Comparison of ENCODE assay signal across 1 cellular context in genomic region chr4:105417624-105418023, GRCh38.
TF ChIP-seq lines count a peak whose summit lies in the region.

No MANE protein-coding gene starts in this region.

TF ChIP-seq in HepG2, 621 proteins besides CTCF, POLR2A, EP300 and RAD21 (continued from another document and continues in another):
- TF ChIP-seq ZMYM3 (CRISPR knock-in tag; IDR thresholded peaks at IDR 0.05), result 0 out of 2 replicates have a peak, but pooled peaks have one; percentile 23
- TF ChIP-seq CREB1 (IDR thresholded peaks at IDR 0.05), result no peak
- peak; percentile 43; the same call in 1 of the 2 replicates for TF ChIP-seq CREB1 (CRISPR knock-in tag; IDR thresholded peaks at IDR 0.05)
- peak; percentile 74 for TF ChIP-seq GATAD2A (CRISPR knock-in tag; IDR thresholded peaks at IDR 0.05)
- TF ChIP-seq TBL1XR1 (IDR thresholded peaks at IDR 0.05; ENCODE audit: borderline replicate concordance, low read length, partially characterized antibody), result peak; percentile 88
- TF ChIP-seq TARDBP (CRISPR knock-in tag; IDR thresholded peaks at IDR 0.05), result peak; percentile 53; the same call in 1 of the 2 replicates
- 0 out of 2 replicates have a peak, but pooled peaks have one; percentile 22 for TF ChIP-seq FOXJ3 (CRISPR knock-in tag; IDR thresholded peaks at IDR 0.05; ENCODE audit: borderline replicate concordance)
- TF ChIP-seq, protein P1, sequence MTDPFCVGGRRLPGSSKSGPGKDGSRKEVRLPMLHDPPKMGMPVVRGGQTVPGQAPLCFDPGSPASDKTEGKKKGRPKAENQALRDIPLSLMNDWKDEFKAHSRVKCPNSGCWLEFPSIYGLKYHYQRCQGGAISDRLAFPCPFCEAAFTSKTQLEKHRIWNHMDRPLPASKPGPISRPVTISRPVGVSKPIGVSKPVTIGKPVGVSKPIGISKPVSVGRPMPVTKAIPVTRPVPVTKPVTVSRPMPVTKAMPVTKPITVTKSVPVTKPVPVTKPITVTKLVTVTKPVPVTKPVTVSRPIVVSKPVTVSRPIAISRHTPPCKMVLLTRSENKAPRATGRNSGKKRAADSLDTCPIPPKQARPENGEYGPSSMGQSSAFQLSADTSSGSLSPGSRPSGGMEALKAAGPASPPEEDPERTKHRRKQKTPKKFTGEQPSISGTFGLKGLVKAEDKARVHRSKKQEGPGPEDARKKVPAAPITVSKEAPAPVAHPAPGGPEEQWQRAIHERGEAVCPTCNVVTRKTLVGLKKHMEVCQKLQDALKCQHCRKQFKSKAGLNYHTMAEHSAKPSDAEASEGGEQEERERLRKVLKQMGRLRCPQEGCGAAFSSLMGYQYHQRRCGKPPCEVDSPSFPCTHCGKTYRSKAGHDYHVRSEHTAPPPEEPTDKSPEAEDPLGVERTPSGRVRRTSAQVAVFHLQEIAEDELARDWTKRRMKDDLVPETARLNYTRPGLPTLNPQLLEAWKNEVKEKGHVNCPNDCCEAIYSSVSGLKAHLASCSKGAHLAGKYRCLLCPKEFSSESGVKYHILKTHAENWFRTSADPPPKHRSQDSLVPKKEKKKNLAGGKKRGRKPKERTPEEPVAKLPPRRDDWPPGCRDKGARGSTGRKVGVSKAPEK (CRISPR knock-in tag; IDR thresholded peaks at IDR 0.05; ENCODE audit: borderline replicate concordance), result no peak
- TF ChIP-seq, protein P2, sequence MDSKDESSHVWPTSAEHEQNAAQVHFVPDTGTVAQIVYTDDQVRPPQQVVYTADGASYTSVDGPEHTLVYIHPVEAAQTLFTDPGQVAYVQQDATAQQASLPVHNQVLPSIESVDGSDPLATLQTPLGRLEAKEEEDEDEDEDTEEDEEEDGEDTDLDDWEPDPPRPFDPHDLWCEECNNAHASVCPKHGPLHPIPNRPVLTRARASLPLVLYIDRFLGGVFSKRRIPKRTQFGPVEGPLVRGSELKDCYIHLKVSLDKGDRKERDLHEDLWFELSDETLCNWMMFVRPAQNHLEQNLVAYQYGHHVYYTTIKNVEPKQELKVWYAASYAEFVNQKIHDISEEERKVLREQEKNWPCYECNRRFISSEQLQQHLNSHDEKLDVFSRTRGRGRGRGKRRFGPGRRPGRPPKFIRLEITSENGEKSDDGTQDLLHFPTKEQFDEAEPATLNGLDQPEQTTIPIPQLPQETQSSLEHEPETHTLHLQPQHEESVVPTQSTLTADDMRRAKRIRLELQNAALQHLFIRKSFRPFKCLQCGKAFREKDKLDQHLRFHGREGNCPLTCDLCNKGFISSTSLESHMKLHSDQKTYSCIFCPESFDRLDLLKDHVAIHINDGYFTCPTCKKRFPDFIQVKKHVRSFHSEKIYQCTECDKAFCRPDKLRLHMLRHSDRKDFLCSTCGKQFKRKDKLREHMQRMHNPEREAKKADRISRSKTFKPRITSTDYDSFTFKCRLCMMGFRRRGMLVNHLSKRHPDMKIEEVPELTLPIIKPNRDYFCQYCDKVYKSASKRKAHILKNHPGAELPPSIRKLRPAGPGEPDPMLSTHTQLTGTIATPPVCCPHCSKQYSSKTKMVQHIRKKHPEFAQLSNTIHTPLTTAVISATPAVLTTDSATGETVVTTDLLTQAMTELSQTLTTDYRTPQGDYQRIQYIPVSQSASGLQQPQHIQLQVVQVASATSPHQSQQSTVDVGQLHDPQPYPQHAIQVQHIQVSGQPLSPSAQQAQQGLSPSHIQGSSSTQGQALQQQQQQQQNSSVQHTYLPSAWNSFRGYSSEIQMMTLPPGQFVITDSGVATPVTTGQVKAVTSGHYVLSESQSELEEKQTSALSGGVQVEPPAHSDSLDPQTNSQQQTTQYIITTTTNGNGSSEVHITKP (CRISPR knock-in tag; IDR thresholded peaks at IDR 0.05; ENCODE audit: low read depth), result no peak
- TF ChIP-seq KLF13 (CRISPR knock-in tag; IDR thresholded peaks at IDR 0.05), result no peak
- peak; percentile 57; the same call in 1 of the 2 replicates for TF ChIP-seq SMYD3 (CRISPR knock-in tag; IDR thresholded peaks at IDR 0.05)
- TF ChIP-seq, protein P3, sequence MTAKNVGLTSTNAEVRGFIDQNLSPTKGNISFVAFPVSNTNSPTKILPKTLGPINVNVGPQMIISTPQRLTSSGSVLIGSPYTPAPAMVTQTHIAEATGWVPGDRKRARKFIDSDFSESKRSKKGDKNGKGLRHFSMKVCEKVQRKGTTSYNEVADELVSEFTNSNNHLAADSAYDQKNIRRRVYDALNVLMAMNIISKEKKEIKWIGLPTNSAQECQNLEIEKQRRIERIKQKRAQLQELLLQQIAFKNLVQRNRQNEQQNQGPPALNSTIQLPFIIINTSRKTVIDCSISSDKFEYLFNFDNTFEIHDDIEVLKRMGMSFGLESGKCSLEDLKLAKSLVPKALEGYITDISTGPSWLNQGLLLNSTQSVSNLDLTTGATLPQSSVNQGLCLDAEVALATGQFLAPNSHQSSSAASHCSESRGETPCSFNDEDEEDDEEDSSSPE (CRISPR knock-in tag; IDR thresholded peaks at IDR 0.05), result no peak
- TF ChIP-seq MED8 (CRISPR knock-in tag; IDR thresholded peaks at IDR 0.05; ENCODE audit: insufficient replicate concordance), result no peak
- TF ChIP-seq, protein P4, sequence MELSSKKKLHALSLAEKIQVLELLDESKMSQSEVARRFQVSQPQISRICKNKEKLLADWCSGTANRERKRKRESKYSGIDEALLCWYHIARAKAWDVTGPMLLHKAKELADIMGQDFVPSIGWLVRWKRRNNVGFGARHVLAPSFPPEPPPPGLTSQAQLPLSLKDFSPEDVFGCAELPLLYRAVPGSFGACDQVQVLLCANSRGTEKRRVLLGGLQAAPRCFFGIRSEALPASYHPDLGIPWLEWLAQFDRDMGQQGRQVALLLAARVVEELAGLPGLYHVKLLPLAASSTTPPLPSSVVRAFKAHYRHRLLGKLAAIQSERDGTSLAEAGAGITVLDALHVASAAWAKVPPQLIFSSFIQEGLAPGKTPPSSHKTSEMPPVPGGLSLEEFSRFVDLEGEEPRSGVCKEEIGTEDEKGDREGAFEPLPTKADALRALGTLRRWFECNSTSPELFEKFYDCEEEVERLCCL (CRISPR knock-in tag; IDR thresholded peaks at IDR 0.05; ENCODE audit: borderline replicate concordance), result no peak
- TF ChIP-seq, protein P5, sequence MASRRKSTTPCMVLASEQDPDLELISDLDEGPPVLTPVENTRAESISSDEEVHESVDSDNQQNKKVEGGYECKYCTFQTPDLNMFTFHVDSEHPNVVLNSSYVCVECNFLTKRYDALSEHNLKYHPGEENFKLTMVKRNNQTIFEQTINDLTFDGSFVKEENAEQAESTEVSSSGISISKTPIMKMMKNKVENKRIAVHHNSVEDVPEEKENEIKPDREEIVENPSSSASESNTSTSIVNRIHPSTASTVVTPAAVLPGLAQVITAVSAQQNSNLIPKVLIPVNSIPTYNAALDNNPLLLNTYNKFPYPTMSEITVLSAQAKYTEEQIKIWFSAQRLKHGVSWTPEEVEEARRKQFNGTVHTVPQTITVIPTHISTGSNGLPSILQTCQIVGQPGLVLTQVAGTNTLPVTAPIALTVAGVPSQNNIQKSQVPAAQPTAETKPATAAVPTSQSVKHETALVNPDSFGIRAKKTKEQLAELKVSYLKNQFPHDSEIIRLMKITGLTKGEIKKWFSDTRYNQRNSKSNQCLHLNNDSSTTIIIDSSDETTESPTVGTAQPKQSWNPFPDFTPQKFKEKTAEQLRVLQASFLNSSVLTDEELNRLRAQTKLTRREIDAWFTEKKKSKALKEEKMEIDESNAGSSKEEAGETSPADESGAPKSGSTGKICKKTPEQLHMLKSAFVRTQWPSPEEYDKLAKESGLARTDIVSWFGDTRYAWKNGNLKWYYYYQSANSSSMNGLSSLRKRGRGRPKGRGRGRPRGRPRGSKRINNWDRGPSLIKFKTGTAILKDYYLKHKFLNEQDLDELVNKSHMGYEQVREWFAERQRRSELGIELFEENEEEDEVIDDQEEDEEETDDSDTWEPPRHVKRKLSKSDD (CRISPR knock-in tag; IDR thresholded peaks at IDR 0.05; ENCODE audit: low read depth), result no peak
- peak; percentile 54; the same call in 1 of the 2 replicates for TF ChIP-seq LCORL (IDR thresholded peaks at IDR 0.05)
- peak; percentile 72 for TF ChIP-seq LCORL (CRISPR knock-in tag; IDR thresholded peaks at IDR 0.05)
- no peak for TF ChIP-seq TCF7L2 (IDR thresholded peaks at IDR 0.05; ENCODE audit: low read depth, low read length)
- no peak for TF ChIP-seq TBP (CRISPR knock-in tag; IDR thresholded peaks at IDR 0.05)
- TF ChIP-seq DRAP1 (CRISPR knock-in tag; IDR thresholded peaks at IDR 0.05), result no peak
- no peak for TF ChIP-seq DPF2 (CRISPR knock-in tag; IDR thresholded peaks at IDR 0.05; ENCODE audit: borderline replicate concordance, low read depth)
- TF ChIP-seq, protein P6, sequence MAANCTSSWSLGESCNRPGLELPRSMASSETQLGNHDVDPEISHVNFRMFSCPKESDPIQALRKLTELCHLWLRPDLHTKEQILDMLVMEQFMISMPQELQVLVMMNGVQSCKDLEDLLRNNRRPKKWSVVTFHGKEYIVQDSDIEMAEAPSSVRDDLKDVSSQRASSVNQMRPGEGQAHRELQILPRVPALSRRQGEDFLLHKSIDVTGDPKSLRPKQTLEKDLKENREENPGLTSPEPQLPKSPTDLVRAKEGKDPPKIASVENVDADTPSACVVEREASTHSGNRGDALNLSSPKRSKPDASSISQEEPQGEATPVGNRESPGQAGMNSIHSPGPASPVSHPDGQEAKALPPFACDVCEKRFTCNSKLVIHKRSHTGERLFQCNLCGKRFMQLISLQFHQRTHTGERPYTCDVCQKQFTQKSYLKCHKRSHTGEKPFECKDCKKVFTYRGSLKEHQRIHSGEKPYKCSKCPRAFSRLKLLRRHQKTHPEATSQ (CRISPR knock-in tag; IDR thresholded peaks at IDR 0.05; ENCODE audit: borderline replicate concordance), result 0 out of 2 replicates have a peak, but pooled peaks have one; percentile 60
- no peak for TF ChIP-seq ZNF784 (CRISPR knock-in tag; IDR thresholded peaks at IDR 0.05; ENCODE audit: borderline replicate concordance)
- TF ChIP-seq ZNF124 (CRISPR knock-in tag; IDR thresholded peaks at IDR 0.05), result no peak
- TF ChIP-seq MYPOP (CRISPR knock-in tag; IDR thresholded peaks at IDR 0.05), result no peak
- TF ChIP-seq HMGXB3 (CRISPR knock-in tag; IDR thresholded peaks at IDR 0.05; ENCODE audit: borderline replicate concordance), result 0 out of 2 replicates have a peak, but pooled peaks have one; percentile 52
- TF ChIP-seq KDM4B (CRISPR knock-in tag; IDR thresholded peaks at IDR 0.05), result no peak; the same call in 1 of the 2 replicates
- no peak for TF ChIP-seq ZNF263 (CRISPR knock-in tag; IDR thresholded peaks at IDR 0.05)
- peak; percentile 79 for TF ChIP-seq ZNF264 (CRISPR knock-in tag; IDR thresholded peaks at IDR 0.05)
- peak; percentile 74 for TF ChIP-seq SALL1 (CRISPR knock-in tag; IDR thresholded peaks at IDR 0.05)
- no peak for TF ChIP-seq ADNP (CRISPR knock-in tag; IDR thresholded peaks at IDR 0.05)
- TF ChIP-seq ZBTB8A (CRISPR knock-in tag; IDR thresholded peaks at IDR 0.05; ENCODE audit: borderline replicate concordance, low read depth), result no peak
- TF ChIP-seq ZSCAN25 (CRISPR knock-in tag; IDR thresholded peaks at IDR 0.05), result no peak
- TF ChIP-seq MEF2D (CRISPR knock-in tag; IDR thresholded peaks at IDR 0.05), result 0 out of 2 replicates have a peak, but pooled peaks have one; percentile 23
- TF ChIP-seq CENPX (CRISPR knock-in tag; IDR thresholded peaks at IDR 0.05), result no peak
- TF ChIP-seq ZNF782 (CRISPR knock-in tag; IDR thresholded peaks at IDR 0.05; ENCODE audit: borderline replicate concordance), result no peak
- TF ChIP-seq ZNF660 (CRISPR knock-in tag; IDR thresholded peaks at IDR 0.05; ENCODE audit: borderline replicate concordance, low read depth), result no peak
- no peak for TF ChIP-seq PRMT3 (CRISPR knock-in tag; IDR thresholded peaks at IDR 0.05; ENCODE audit: borderline replicate concordance, low read depth)
- TF ChIP-seq ZNF709 (CRISPR knock-in tag; IDR thresholded peaks at IDR 0.05), result no peak
- peak; percentile 42; the same call in 1 of the 2 replicates for TF ChIP-seq FOXA3 (CRISPR knock-in tag; IDR thresholded peaks at IDR 0.05)
- TF ChIP-seq MYNN (CRISPR knock-in tag; IDR thresholded peaks at IDR 0.05; ENCODE audit: low read depth), result no peak
